ENCODE assay signal across 8 cellular contexts in genomic region chr5:141636413-141637265, GRCh38. TPM values are rescaled to one million over a fixed set of nuclear protein-coding genes. Genes with fewer than 3 reads are reported as not detected.
DNase-seq lines count a peak whose midpoint lies in the region; ATAC-seq and TF ChIP-seq lines count a peak whose summit lies in the region.

Gene HDAC3, minus strand, starts transcription at chr5:141636849. Its CDS starts 59 bp downstream, at chr5:141636790.
A gene with protein sequence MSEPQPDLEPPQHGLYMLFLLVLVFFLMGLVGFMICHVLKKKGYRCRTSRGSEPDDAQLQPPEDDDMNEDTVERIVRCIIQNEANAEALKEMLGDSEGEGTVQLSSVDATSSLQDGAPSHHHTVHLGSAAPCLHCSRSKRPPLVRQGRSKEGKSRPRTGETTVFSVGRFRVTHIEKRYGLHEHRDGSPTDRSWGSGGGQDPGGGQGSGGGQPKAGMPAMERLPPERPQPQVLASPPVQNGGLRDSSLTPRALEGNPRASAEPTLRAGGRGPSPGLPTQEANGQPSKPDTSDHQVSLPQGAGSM (plus strand): TSS chr5:141636997. CDS start chr5:141638226, 1,229 bp downstream.

- DNase-seq in GM12865 (ENCODE audit: low read depth) (peak; percentile 94), NCI-H1105 (lab: John Stamatoyannopoulos, UW) (peak; percentile 65), T-cell (peak; percentile 78 to 96 (median 90)), adipocyte (ENCODE audit: low read depth) (peak; percentile 98), left cardiac atrium (peak; percentile 94), progenitor cell of endocrine pancreas (ENCODE audit: low spot score, unreplicated experiment) (peak; percentile 93), ureter (ENCODE audit: low spot score) (peak; percentile 97)

- POLR2A ChIA-PET in T-cell (lab: Charles Lee): interaction anchor here (0.5 to 2.0 kb wide), 8 partner anchors 12 to 459 kb away, joined by 3 to 23 read pairs (median 4); partner anchors contain the start of gene FCHSD1 (in 2 of the 2)

- H3K4me3 Mint-ChIP-seq in T-cell (peak within 1 kb of the TSS; percentile 84 to 92 (median 91)), progenitor cell of endocrine pancreas (ENCODE audit: low read depth) (peak within 1 kb of the TSS; percentile 84)

- TF ChIP-seq CTCF in GM12865 (IDR thresholded peaks at IDR 0.05; ENCODE audit: insufficient read depth, low read depth, low read length, missing control alignments) (no peak), progenitor cell of endocrine pancreas (IDR thresholded peaks at IDR 0.05; ENCODE audit: unreplicated experiment) (no peak)

- H3K27me3 Mint-ChIP-seq in T-cell (no peaks in the 10 kb centered on the region), progenitor cell of endocrine pancreas (peaks cover 6% of the 10 kb centered on the region)

- H3K9ac ChIP-seq in adipocyte (ENCODE audit: low read length): peak within 1 kb of the TSS; percentile 97

- H3K4me1 ChIP-seq in adipocyte (ENCODE audit: control insufficient read depth, insufficient read depth, low read length): peaks cover 17% of the 10 kb centered on the region

- H3K4me1 Mint-ChIP-seq in T-cell (peaks cover 39 to 48% (median 44%) of the 10 kb centered on the region in 3 donors), progenitor cell of endocrine pancreas (ENCODE audit: low read depth) (peaks cover 12% of the 10 kb centered on the region)

- ATAC-seq in HG02610 (IDR thresholded peaks at IDR 0.05; ENCODE audit: unreplicated experiment): peak; percentile 73
- ATAC-seq in T-cell (replicated peaks in 1 of 4): peak; percentile 81 to 93 (median 89)
- ATAC-seq in left cardiac atrium: peak; percentile 98 to 99

- H3K9me3 ChIP-seq in adipocyte (ENCODE audit: control insufficient read depth, low read length): no peaks in the 10 kb centered on the region

- H3K36me3 Mint-ChIP-seq in T-cell: peaks cover 13% of the 10 kb centered on the region
- H3K36me3 Mint-ChIP-seq in progenitor cell of endocrine pancreas (ENCODE audit: insufficient read depth): peaks cover 3% of the 10 kb centered on the region

- no peaks in the 10 kb centered on the region for H3K9me3 Mint-ChIP-seq in T-cell
- no peaks in the 10 kb centered on the region for H3K9me3 Mint-ChIP-seq in progenitor cell of endocrine pancreas (ENCODE audit: low read depth)

- peak within 1 kb of the TSS; percentile 79 for H3K4me3 ChIP-seq in GM12865 (ENCODE audit: low read depth, low read length)
- peak within 1 kb of the TSS; percentile 96 for H3K4me3 ChIP-seq in adipocyte (ENCODE audit: low read length)

- peak within 1 kb of the TSS; percentile 87 to 93 for H3K27ac Mint-ChIP-seq in T-cell
- peak within 1 kb of the TSS; percentile 95 for H3K27ac Mint-ChIP-seq in progenitor cell of endocrine pancreas

- no peaks in the 10 kb centered on the region for H3K36me3 ChIP-seq in adipocyte (ENCODE audit: control insufficient read depth, insufficient read depth, low read length, severe bottlenecking)

- CTCF ChIA-PET in T-cell (lab: Charles Lee): interaction anchor here (0.5 to 6.1 kb wide), 21 partner anchors 12 to 375 kb away, joined by 3 to 62 read pairs (median 5); partner anchors contain the start of genes DIAPH1 (in 2 of the 2), DELE1 (in 1 of the 2), FCHSD1 (in 1 of the 2) and TAF7 (in 1 of the 2)

- no peaks in the 10 kb centered on the region for H3K27me3 ChIP-seq in adipocyte (replicated peaks; ENCODE audit: control insufficient read depth, insufficient read depth, low read length)

- intact Hi-C loops in left cardiac atrium (cut with DNase I): no loop called here

RNA-seq across cellular contexts. Expression of gene HDAC3, which starts in this region (rescaled TPM):
- total RNA-seq in T-cell (10 to 100 TPM; 68.5 to 78.5 (median 73.8) TPM), left cardiac atrium (10 to 100 TPM; 21.1 to 29.8 TPM), progenitor cell of endocrine pancreas (101 and 103 TPM in 2 replicates), ureter (56.0 TPM)

RNA-seq across cellular contexts. Expression of the second gene that starts in this region (rescaled TPM):
- total RNA-seq in T-cell (10 to 100 TPM; 15.3 to 30.7 (median 26.0) TPM), left cardiac atrium (1 to 10 TPM; 1.4 to 1.6 TPM), progenitor cell of endocrine pancreas (5.2 and 6.7 TPM in 2 replicates), ureter (4.4 TPM)

Comparison
In these comparisons a context has a peak if more than half of its experiments do, and no peak if none do; other contexts are left out.
1. Peak in every context shown above with its lines: DNase-seq, ATAC-seq and H3K4me3 ChIP-seq.